2 cellular contexts compared by ENCODE assay signal in the genomic region with DNA sequence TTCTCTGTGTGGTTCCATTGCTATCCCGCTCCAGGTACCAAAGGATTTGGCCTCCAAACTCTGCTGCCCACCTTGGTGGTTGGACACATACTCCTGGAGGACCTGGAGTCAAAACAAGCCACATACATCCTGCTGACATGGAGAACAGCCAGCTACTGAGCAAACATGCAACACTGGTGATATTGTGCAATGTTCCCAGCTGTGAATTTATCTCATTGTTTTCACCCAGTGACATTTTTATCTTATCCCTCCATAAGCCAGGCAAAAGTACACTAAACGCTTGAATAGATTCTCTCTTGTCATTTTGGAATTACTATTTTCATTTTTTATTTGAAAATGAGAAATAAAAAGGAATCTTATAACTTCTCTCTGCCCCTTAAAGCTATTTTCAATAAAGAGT.
TF ChIP-seq lines count a peak whose summit lies in the region.

No MANE protein-coding gene starts in this region.

TF ChIP-seq in K562, 482 proteins besides CTCF, POLR2A, EP300 and RAD21 (continued from another document and continues in another):
- TF ChIP-seq ZNF77 (CRISPR knock-in tag; IDR thresholded peaks at IDR 0.05) (no peak), SMARCA4 (IDR thresholded peaks at IDR 0.05) (peak; percentile 92), KHSRP (IDR thresholded peaks at IDR 0.05) (0 out of 2 replicates have a peak, but pooled peaks have one; percentile 53), TRIM28 (IDR thresholded peaks at IDR 0.05) (no peak), ATF7 (IDR thresholded peaks at IDR 0.05) (peak; percentile 54; the same call in 1 of the 2 replicates), ZNF436 (CRISPR knock-in tag; IDR thresholded peaks at IDR 0.05) (no peak), DMBX1 (CRISPR knock-in tag; IDR thresholded peaks at IDR 0.05; ENCODE audit: borderline replicate concordance) (peak; percentile 12; the same call in 1 of the 2 replicates), BRD4 (IDR thresholded peaks at IDR 0.05) (no peak), PHB (CRISPR knock-in tag; IDR thresholded peaks at IDR 0.05) (no peak), KAT8 (IDR thresholded peaks at IDR 0.05; ENCODE audit: low read depth) (no peak), TBL1XR1 (IDR thresholded peaks at IDR 0.05; ENCODE audit: low read length in 2 of 2) (peak in 1 of 2 experiments; percentile 72; a peak in 1 of 4 replicates), NR2C1 (IDR thresholded peaks at IDR 0.05) (no peak), NR2C1 (tag; IDR thresholded peaks at IDR 0.05) (0 out of 2 replicates have a peak, but pooled peaks have one; percentile 56), MEIS2 (IDR thresholded peaks at IDR 0.05; ENCODE audit: partially characterized antibody) (peak; percentile 67), CCNT2 (IDR thresholded peaks at IDR 0.05; ENCODE audit: borderline replicate concordance, extremely low read depth, insufficient read length, low read depth, low read length) (peak; percentile 67), ETV6 (IDR thresholded peaks at IDR 0.05; ENCODE audit: borderline replicate concordance in 1 of 2, low read depth in 2 of 2, low read length in 1 of 2) (0 out of 4 replicates have a peak, but pooled peaks of 1 of the 2 experiments have one; percentile 25), ETV6 (CRISPR knock-in tag; IDR thresholded peaks at IDR 0.05; ENCODE audit: borderline replicate concordance) (no peak), FOXK1 (CRISPR knock-in tag; IDR thresholded peaks at IDR 0.05; ENCODE audit: borderline replicate concordance) (no peak), ARNT (IDR thresholded peaks at IDR 0.05) (peak; percentile 50 to 78; a peak in 1 of 4 replicates), FOSL1 (tag; conservative IDR thresholded peaks at IDR 0.05) (peak; percentile 33; the same call in 1 of the 2 replicates), EHMT2 (IDR thresholded peaks at IDR 0.05) (no peak), GABPB2 (CRISPR knock-in tag; conservative IDR thresholded peaks at IDR 0.05) (no peak), DACH1 (IDR thresholded peaks at IDR 0.05; ENCODE audit: partially characterized antibody) (peak; percentile 96), DPF2 (IDR thresholded peaks at IDR 0.05) (peak; percentile 94)
- TF ChIP-seq, protein P1, sequence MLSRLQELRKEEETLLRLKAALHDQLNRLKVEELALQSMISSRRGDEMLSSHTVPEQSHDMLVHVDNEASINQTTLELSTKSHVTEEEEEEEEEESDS (CRISPR knock-in tag; IDR thresholded peaks at IDR 0.05) = no peak
- TF ChIP-seq, protein P2, sequence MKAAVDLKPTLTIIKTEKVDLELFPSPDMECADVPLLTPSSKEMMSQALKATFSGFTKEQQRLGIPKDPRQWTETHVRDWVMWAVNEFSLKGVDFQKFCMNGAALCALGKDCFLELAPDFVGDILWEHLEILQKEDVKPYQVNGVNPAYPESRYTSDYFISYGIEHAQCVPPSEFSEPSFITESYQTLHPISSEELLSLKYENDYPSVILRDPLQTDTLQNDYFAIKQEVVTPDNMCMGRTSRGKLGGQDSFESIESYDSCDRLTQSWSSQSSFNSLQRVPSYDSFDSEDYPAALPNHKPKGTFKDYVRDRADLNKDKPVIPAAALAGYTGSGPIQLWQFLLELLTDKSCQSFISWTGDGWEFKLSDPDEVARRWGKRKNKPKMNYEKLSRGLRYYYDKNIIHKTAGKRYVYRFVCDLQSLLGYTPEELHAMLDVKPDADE (conservative IDR thresholded peaks at IDR 0.05; ENCODE audit: control insufficient read depth, low read depth, low read length) = no peak
- TF ChIP-seq, protein P3, sequence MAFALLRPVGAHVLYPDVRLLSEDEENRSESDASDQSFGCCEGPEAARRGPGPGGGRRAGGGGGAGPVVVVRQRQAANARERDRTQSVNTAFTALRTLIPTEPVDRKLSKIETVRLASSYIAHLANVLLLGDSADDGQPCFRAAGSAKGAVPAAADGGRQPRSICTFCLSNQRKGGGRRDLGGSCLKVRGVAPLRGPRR (CRISPR knock-in tag; IDR thresholded peaks at IDR 0.05) = no peak
- TF ChIP-seq, protein P4, sequence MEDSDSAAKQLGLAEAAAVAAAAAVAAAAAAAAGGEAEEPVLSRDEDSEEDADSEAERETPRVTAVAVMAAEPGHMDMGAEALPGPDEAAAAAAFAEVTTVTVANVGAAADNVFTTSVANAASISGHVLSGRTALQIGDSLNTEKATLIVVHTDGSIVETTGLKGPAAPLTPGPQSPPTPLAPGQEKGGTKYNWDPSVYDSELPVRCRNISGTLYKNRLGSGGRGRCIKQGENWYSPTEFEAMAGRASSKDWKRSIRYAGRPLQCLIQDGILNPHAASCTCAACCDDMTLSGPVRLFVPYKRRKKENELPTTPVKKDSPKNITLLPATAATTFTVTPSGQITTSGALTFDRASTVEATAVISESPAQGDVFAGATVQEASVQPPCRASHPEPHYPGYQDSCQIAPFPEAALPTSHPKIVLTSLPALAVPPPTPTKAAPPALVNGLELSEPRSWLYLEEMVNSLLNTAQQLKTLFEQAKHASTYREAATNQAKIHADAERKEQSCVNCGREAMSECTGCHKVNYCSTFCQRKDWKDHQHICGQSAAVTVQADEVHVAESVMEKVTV (CRISPR knock-in tag; IDR thresholded peaks at IDR 0.05) = no peak
- TF ChIP-seq, protein P5, sequence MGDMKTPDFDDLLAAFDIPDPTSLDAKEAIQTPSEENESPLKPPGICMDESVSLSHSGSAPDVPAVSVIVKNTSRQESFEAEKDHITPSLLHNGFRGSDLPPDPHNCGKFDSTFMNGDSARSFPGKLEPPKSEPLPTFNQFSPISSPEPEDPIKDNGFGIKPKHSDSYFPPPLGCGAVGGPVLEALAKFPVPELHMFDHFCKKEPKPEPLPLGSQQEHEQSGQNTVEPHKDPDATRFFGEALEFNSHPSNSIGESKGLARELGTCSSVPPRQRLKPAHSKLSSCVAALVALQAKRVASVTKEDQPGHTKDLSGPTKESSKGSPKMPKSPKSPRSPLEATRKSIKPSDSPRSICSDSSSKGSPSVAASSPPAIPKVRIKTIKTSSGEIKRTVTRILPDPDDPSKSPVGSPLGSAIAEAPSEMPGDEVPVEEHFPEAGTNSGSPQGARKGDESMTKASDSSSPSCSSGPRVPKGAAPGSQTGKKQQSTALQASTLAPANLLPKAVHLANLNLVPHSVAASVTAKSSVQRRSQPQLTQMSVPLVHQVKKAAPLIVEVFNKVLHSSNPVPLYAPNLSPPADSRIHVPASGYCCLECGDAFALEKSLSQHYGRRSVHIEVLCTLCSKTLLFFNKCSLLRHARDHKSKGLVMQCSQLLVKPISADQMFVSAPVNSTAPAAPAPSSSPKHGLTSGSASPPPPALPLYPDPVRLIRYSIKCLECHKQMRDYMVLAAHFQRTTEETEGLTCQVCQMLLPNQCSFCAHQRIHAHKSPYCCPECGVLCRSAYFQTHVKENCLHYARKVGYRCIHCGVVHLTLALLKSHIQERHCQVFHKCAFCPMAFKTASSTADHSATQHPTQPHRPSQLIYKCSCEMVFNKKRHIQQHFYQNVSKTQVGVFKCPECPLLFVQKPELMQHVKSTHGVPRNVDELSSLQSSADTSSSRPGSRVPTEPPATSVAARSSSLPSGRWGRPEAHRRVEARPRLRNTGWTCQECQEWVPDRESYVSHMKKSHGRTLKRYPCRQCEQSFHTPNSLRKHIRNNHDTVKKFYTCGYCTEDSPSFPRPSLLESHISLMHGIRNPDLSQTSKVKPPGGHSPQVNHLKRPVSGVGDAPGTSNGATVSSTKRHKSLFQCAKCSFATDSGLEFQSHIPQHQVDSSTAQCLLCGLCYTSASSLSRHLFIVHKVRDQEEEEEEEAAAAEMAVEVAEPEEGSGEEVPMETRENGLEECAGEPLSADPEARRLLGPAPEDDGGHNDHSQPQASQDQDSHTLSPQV (IDR thresholded peaks at IDR 0.05) = 0 out of 2 replicates have a peak, but pooled peaks have one; percentile 49

TF ChIP-seq in liver, 16 proteins besides CTCF, POLR2A, EP300 and RAD21:
- TF ChIP-seq, protein P6, sequence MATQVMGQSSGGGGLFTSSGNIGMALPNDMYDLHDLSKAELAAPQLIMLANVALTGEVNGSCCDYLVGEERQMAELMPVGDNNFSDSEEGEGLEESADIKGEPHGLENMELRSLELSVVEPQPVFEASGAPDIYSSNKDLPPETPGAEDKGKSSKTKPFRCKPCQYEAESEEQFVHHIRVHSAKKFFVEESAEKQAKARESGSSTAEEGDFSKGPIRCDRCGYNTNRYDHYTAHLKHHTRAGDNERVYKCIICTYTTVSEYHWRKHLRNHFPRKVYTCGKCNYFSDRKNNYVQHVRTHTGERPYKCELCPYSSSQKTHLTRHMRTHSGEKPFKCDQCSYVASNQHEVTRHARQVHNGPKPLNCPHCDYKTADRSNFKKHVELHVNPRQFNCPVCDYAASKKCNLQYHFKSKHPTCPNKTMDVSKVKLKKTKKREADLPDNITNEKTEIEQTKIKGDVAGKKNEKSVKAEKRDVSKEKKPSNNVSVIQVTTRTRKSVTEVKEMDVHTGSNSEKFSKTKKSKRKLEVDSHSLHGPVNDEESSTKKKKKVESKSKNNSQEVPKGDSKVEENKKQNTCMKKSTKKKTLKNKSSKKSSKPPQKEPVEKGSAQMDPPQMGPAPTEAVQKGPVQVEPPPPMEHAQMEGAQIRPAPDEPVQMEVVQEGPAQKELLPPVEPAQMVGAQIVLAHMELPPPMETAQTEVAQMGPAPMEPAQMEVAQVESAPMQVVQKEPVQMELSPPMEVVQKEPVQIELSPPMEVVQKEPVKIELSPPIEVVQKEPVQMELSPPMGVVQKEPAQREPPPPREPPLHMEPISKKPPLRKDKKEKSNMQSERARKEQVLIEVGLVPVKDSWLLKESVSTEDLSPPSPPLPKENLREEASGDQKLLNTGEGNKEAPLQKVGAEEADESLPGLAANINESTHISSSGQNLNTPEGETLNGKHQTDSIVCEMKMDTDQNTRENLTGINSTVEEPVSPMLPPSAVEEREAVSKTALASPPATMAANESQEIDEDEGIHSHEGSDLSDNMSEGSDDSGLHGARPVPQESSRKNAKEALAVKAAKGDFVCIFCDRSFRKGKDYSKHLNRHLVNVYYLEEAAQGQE (IDR thresholded peaks at IDR 0.05) = peak; percentile 36
- TF ChIP-seq JUND (IDR thresholded peaks at IDR 0.05) (peak in 1 of 2 donors; percentile 52), HNF4A (conservative IDR thresholded peaks at IDR 0.05) (peak in 1 of 2 donors; percentile 58), EGR1 (IDR thresholded peaks at IDR 0.05; ENCODE audit: low read depth in 2 of 2) (no peak), HNF4G (IDR thresholded peaks at IDR 0.05) (no peak), YY1 (IDR thresholded peaks at IDR 0.05) (peak; percentile 81), GABPA (IDR thresholded peaks at IDR 0.05 in 1 of 2, conservative IDR thresholded peaks at IDR 0.05 in 1 of 2) (no peak), RXRA (IDR thresholded peaks at IDR 0.05) (peak in 1 of 2 donors; percentile 70), SP1 (IDR thresholded peaks at IDR 0.05) (no peak), NR2F2 (IDR thresholded peaks at IDR 0.05) (peak; percentile 31), FOXA2 (IDR thresholded peaks at IDR 0.05) (peak; percentile 69), FOXA1 (IDR thresholded peaks at IDR 0.05) (peak; percentile 67), TAF1 (conservative IDR thresholded peaks at IDR 0.05) (no peak)
- TF ChIP-seq, protein P7, sequence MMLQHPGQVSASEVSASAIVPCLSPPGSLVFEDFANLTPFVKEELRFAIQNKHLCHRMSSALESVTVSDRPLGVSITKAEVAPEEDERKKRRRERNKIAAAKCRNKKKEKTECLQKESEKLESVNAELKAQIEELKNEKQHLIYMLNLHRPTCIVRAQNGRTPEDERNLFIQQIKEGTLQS (IDR thresholded peaks at IDR 0.05) = peak; percentile 34
- TF ChIP-seq, protein P8, sequence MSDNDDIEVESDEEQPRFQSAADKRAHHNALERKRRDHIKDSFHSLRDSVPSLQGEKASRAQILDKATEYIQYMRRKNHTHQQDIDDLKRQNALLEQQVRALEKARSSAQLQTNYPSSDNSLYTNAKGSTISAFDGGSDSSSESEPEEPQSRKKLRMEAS (IDR thresholded peaks at IDR 0.05) = peak; percentile 37
- TF ChIP-seq, protein P9, sequence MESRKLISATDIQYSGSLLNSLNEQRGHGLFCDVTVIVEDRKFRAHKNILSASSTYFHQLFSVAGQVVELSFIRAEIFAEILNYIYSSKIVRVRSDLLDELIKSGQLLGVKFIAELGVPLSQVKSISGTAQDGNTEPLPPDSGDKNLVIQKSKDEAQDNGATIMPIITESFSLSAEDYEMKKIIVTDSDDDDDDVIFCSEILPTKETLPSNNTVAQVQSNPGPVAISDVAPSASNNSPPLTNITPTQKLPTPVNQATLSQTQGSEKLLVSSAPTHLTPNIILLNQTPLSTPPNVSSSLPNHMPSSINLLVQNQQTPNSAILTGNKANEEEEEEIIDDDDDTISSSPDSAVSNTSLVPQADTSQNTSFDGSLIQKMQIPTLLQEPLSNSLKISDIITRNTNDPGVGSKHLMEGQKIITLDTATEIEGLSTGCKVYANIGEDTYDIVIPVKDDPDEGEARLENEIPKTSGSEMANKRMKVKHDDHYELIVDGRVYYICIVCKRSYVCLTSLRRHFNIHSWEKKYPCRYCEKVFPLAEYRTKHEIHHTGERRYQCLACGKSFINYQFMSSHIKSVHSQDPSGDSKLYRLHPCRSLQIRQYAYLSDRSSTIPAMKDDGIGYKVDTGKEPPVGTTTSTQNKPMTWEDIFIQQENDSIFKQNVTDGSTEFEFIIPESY (IDR thresholded peaks at IDR 0.05) = no peak
